16 cellular contexts compared by ENCODE assay signal in genomic region chr14:81429028-81429427, GRCh38. TPM values are rescaled to one million over a fixed set of nuclear protein-coding genes. Genes with fewer than 3 reads are reported as not detected.
DNase-seq lines count a peak whose midpoint lies in the region; ATAC-seq and TF ChIP-seq lines count a peak whose summit lies in the region.
"Had no signal": no experiment of that assay in that cellular context is flagged by ENCODE, and none has a peak within 500 bp of the region (broad histone marks: within the 10 kb centered on the region; RNA-seq: fewer than 3 reads in every experiment).

No MANE protein-coding gene starts in this region.

- H3K36me3 Mint-ChIP-seq in glutamatergic neuron (ENCODE audit: unreplicated experiment) (no peaks in the 10 kb centered on the region), T-helper 17 cell (ENCODE audit: low read depth) (peaks cover 3% of the 10 kb centered on the region)
- no peaks in the 10 kb centered on the region for H3K36me3 Mint-ChIP-seq in stimulated activated naive B cell treated with anti-CD40 and anti-IgM and Interleukin-4, amounts not matched to agents 10 μg/mL and 1 μg/mL and 100 μg/mL, for 72 hours
- H3K36me3 Mint-ChIP-seq: CD4-positive, alpha-beta memory T cell had no signal

- no peak overlapping the region for H3K27ac ChIP-seq in WERI-Rb-1

- H3K27me3 Mint-ChIP-seq in glutamatergic neuron (ENCODE audit: unreplicated experiment) (peaks cover 2% of the 10 kb centered on the region), T-helper 17 cell (peaks cover 75% of the 10 kb centered on the region)
- peaks cover 50 to 52% of the 10 kb centered on the region in 2 donors for H3K27me3 Mint-ChIP-seq in stimulated activated naive B cell treated with anti-CD40 and anti-IgM and Interleukin-4, amounts not matched to agents 10 μg/mL and 1 μg/mL and 100 μg/mL, for 72 hours

- H3K36me3 ChIP-seq in WERI-Rb-1, result peaks cover 37% of the 10 kb centered on the region

- DNase-seq in NCI-H69 (lab: John Stamatoyannopoulos, UW), result peak; percentile 33
- DNase-seq in WERI-Rb-1, result peak; percentile 22
- no peak for DNase-seq in glutamatergic neuron
- DNase-seq in stimulated activated naive B cell treated with anti-CD40 and anti-IgM and Interleukin-4, amounts not matched to agents 10 μg/mL and 1 μg/mL and 100 μg/mL, for 72 hours, result peak; percentile 4
- no peak for DNase-seq in inferior parietal cortex (ENCODE audit: extremely low spot score)
- no peak for DNase-seq in T-helper 17 cell
- DNase-seq: C1 segment of cervical spinal cord; Calu3; CD4-positive, alpha-beta memory T cell; COR-L47; DMS53; DMS79 treated with DMSO at 0.1 percent for 48 hours; GF-D8; H9 had no signal

- peak; percentile 88 to 93 for ATAC-seq in stimulated activated naive B cell treated with anti-CD40 and anti-IgM and Interleukin-4, amounts not matched to agents 10 μg/mL and 1 μg/mL and 100 μg/mL, for 72 hours (replicated peaks)
- no peak for ATAC-seq in T-helper 17 cell
- ATAC-seq: GM23338, HCT116 had no signal

- H3K27me3 ChIP-seq in WERI-Rb-1 (ENCODE audit: insufficient read depth, low read depth, severe bottlenecking), result no peaks in the 10 kb centered on the region

- no peak overlapping the region for H3K4me3 ChIP-seq in WERI-Rb-1 (ENCODE audit: low read depth, low read length)
- H3K4me3 ChIP-seq: GM23338 had no signal

- H3K9me3 ChIP-seq in WERI-Rb-1 (ENCODE audit: severe bottlenecking) (no peaks in the 10 kb centered on the region), T-helper 17 cell (ENCODE audit: control insufficient read depth, low read length, poor library complexity, severe bottlenecking) (no peaks in the 10 kb centered on the region)

- H3K4me1 Mint-ChIP-seq in glutamatergic neuron (ENCODE audit: low read depth, unreplicated experiment) (peaks cover 58% of the 10 kb centered on the region), T-helper 17 cell (peaks cover 13% of the 10 kb centered on the region)
- H3K4me1 Mint-ChIP-seq in stimulated activated naive B cell treated with anti-CD40 and anti-IgM and Interleukin-4, amounts not matched to agents 10 μg/mL and 1 μg/mL and 100 μg/mL, for 72 hours, result peaks cover 6 to 9% of the 10 kb centered on the region in 2 donors
- H3K4me1 Mint-ChIP-seq: CD4-positive, alpha-beta memory T cell had no signal

- no peaks in the 10 kb centered on the region for H3K9me3 Mint-ChIP-seq in glutamatergic neuron (ENCODE audit: unreplicated experiment)
- H3K9me3 Mint-ChIP-seq in stimulated activated naive B cell treated with anti-CD40 and anti-IgM and Interleukin-4, amounts not matched to agents 10 μg/mL and 1 μg/mL and 100 μg/mL, for 72 hours, result no peaks in the 10 kb centered on the region
- H3K9me3 Mint-ChIP-seq: CD4-positive, alpha-beta memory T cell; GM23338; H9 had no signal

- H3K4me3 Mint-ChIP-seq in glutamatergic neuron (ENCODE audit: unreplicated experiment) (peak overlapping the region; percentile 49), T-helper 17 cell (no peak overlapping the region)
- H3K4me3 Mint-ChIP-seq in stimulated activated naive B cell treated with anti-CD40 and anti-IgM and Interleukin-4, amounts not matched to agents 10 μg/mL and 1 μg/mL and 100 μg/mL, for 72 hours, result no peak overlapping the region
- H3K4me3 Mint-ChIP-seq: CD4-positive, alpha-beta memory T cell; GM23338; H9 had no signal

- TF ChIP-seq CTCF in WERI-Rb-1 (IDR thresholded peaks at IDR 0.05; ENCODE audit: low read depth, low read length), result no peak
- no peak for TF ChIP-seq CTCF in glutamatergic neuron (IDR thresholded peaks at IDR 0.05; ENCODE audit: partially characterized antibody, unreplicated experiment)

- H3K27ac Mint-ChIP-seq in glutamatergic neuron (ENCODE audit: unreplicated experiment) (peak overlapping the region; percentile 97), T-helper 17 cell (no peak overlapping the region)
- H3K27ac Mint-ChIP-seq in stimulated activated naive B cell treated with anti-CD40 and anti-IgM and Interleukin-4, amounts not matched to agents 10 μg/mL and 1 μg/mL and 100 μg/mL, for 72 hours, result no peak overlapping the region
- H3K27ac Mint-ChIP-seq: CD4-positive, alpha-beta memory T cell; GM23338; H9 had no signal

RNA-seq across cellular contexts. Expression of gene STON2, which starts 28.9 kb away (rescaled TPM):
- 278 TPM for total RNA-seq in glutamatergic neuron (ENCODE audit: unreplicated experiment)
- total RNA-seq in T-helper 17 cell, result 10 to 100 TPM in 1 of 2 donors, 1 to 10 TPM in 1; 2.3 to 51.1 TPM
- total RNA-seq: CD4-positive, alpha-beta memory T cell had no signal

Comparison
In these comparisons a context has a peak if more than half of its experiments do, and no peak if none do; other contexts are left out.
1. DNase-seq: peak in NCI-H69 (single experiment), WERI-Rb-1 (single experiment) and stimulated activated naive B cell treated with anti-CD40 and anti-IgM and Interleukin-4, amounts not matched to agents 10 μg/mL and 1 μg/mL and 100 μg/mL, for 72 hours (single experiment); none in glutamatergic neuron (single experiment), inferior parietal cortex (single experiment) and T-helper 17 cell (0 of 3).